ENCODE assay signal across 1 cellular context in genomic region chr10:128151031-128151430, GRCh38.
TF ChIP-seq lines count a peak whose summit lies in the region.

No MANE protein-coding gene starts in this region.

TF ChIP-seq in H1, 55 proteins besides CTCF, POLR2A, EP300 and RAD21 (continued from another document):
- no peak for TF ChIP-seq CBX8 (IDR thresholded peaks at IDR 0.05; ENCODE audit: borderline replicate concordance, low read depth, low read length)
- TF ChIP-seq CBX5 (IDR thresholded peaks at IDR 0.05; ENCODE audit: low read depth, low read length), result no peak
- no peak for TF ChIP-seq BACH1 (IDR thresholded peaks at IDR 0.05; ENCODE audit: low read length)
- TF ChIP-seq TCF12 (IDR thresholded peaks at IDR 0.05; ENCODE audit: low read depth, low read length), result no peak
- no peak for TF ChIP-seq RNF2 (IDR thresholded peaks at IDR 0.05; ENCODE audit: borderline replicate concordance, low read depth, low read length, missing control alignments, poor library complexity, severe bottlenecking)
- no peak for TF ChIP-seq NRF1 (IDR thresholded peaks at IDR 0.05; ENCODE audit: low read depth, low read length)
- TF ChIP-seq, protein P1, sequence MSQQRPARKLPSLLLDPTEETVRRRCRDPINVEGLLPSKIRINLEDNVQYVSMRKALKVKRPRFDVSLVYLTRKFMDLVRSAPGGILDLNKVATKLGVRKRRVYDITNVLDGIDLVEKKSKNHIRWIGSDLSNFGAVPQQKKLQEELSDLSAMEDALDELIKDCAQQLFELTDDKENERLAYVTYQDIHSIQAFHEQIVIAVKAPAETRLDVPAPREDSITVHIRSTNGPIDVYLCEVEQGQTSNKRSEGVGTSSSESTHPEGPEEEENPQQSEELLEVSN (IDR thresholded peaks at IDR 0.05), result no peak
- no peak for TF ChIP-seq RFX5 (IDR thresholded peaks at IDR 0.05; ENCODE audit: borderline replicate concordance, low read depth, low read length)
- no peak for TF ChIP-seq HDAC6 (IDR thresholded peaks at IDR 0.05; ENCODE audit: low read depth, low read length)
- TF ChIP-seq TEAD4 (IDR thresholded peaks at IDR 0.05; ENCODE audit: low read depth, low read length), result no peak
- no peak for TF ChIP-seq KDM1A (IDR thresholded peaks at IDR 0.05; ENCODE audit: borderline replicate concordance, low read length)
- TF ChIP-seq RXRA (IDR thresholded peaks at IDR 0.05; ENCODE audit: insufficient read depth, low read depth, low read length), result no peak
- no peak for TF ChIP-seq SP2 (IDR thresholded peaks at IDR 0.05; ENCODE audit: low read length)
- TF ChIP-seq SIRT6 (IDR thresholded peaks at IDR 0.05; ENCODE audit: low read length), result no peak
- no peak for TF ChIP-seq NANOG (IDR thresholded peaks at IDR 0.05; ENCODE audit: insufficient read depth, low read depth, low read length, poor library complexity, severe bottlenecking)
- no peak for TF ChIP-seq MAFK (IDR thresholded peaks at IDR 0.05; ENCODE audit: low read depth, low read length)
